In the genomic region with DNA sequence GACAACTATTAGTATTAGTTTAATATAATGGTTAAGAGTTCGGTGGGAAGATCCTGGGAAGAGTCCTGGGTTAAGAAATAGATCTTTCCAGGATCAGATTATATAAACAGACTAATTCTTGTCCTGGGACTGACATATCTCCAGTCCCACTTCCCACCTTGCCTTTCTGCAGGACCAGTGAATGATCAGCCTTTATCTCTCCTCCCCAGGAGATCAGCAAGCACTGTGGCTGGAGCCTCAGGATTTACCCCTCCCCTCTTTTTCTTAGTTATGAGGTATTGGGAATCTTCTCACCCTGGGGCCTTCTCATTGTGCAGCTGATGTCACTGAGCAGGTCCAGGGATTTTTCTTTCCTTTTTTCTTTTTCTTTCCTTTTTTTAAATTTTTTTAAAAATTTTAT, we compare ENCODE assay signal across 23 cellular contexts.
DNase-seq lines count a peak whose midpoint lies in the region; ATAC-seq, FAIRE-seq and TF ChIP-seq lines count a peak whose summit lies in the region.
"Had no signal": no experiment of that assay in that cellular context is flagged by ENCODE, and none has a peak within 500 bp of the region (broad histone marks: within the 10 kb centered on the region; RNA-seq: fewer than 3 reads in every experiment).

No MANE protein-coding gene starts in this region.

- no peaks in the 10 kb centered on the region for H3K27me3 Mint-ChIP-seq in Caco-2 (ENCODE audit: insufficient read depth, unreplicated experiment)

- H3K27ac Mint-ChIP-seq in Caco-2 (ENCODE audit: unreplicated experiment) = peak overlapping the region; percentile 95
- H3K27ac Mint-ChIP-seq: B cell; CD4-positive, CD25-positive, alpha-beta regulatory T cell; CD8-positive, alpha-beta T cell; GM23338; HFFc6 had no signal

- no peaks in the 10 kb centered on the region for H3K9me2 ChIP-seq in hepatocyte (replicated peaks; ENCODE audit: insufficient read depth)

- H4K20me1 ChIP-seq in K562 (replicated peaks; ENCODE audit: control insufficient read depth, insufficient read depth, low read length) (no peaks in the 10 kb centered on the region), hepatocyte (ENCODE audit: insufficient read depth, poor library complexity, severe bottlenecking) (no peaks in the 10 kb centered on the region)
- H4K20me1 ChIP-seq: BLaER1 had no signal

- peaks cover 50% of the 10 kb centered on the region for H3K4me1 Mint-ChIP-seq in Caco-2 (ENCODE audit: low read depth, unreplicated experiment)
- H3K4me1 Mint-ChIP-seq: B cell had no signal

- H3K79me2 ChIP-seq in K562 (ENCODE audit: control insufficient read depth, insufficient read depth, low read length) = 0 out of 3 replicates have a peak, but pooled peaks cover 2% of the 10 kb centered on the region
- H3K79me2 ChIP-seq in hepatocyte = peaks cover 74% of the 10 kb centered on the region

- POLR2A ChIA-PET in Caco-2 (lab: Charles Lee) = no interaction called here
- POLR2A ChIA-PET in K562 (lab: Yijun Ruan, JAX) = no interaction called here

- CTCF ChIA-PET in Caco-2 (lab: Charles Lee) = no interaction called here
- CTCF ChIA-PET in K562 (lab: Yijun Ruan, JAX; ENCODE audit: low intra/inter-chr PET ratio) = no interaction called here

- TF ChIP-seq EP300 in K562 (IDR thresholded peaks at IDR 0.05; ENCODE audit: low read length) = peak; percentile 35; the same call in 1 of the 2 replicates
- no peak for TF ChIP-seq EP300 in stomach (IDR thresholded peaks at IDR 0.05)

- peaks cover 72% of the 10 kb centered on the region for H3K4me1 ChIP-seq in Caco-2
- H3K4me1 ChIP-seq in K562 (replicated peaks in 1 of 2; ENCODE audit: control insufficient read depth in 2 of 2, insufficient read depth in 2 of 2, low read length in 2 of 2) = peaks cover 0 to 18% of the 10 kb centered on the region in 2 experiments; a peak in 4 of 5 replicates
- H3K4me1 ChIP-seq in hepatocyte (ENCODE audit: insufficient read depth) = peaks cover 18% of the 10 kb centered on the region
- H3K4me1 ChIP-seq in stomach = peaks cover 32 to 91% (median 64%) of the 10 kb centered on the region in 4 donors
- H3K4me1 ChIP-seq: BLaER1, HAP-1 had no signal

- no peak for TF ChIP-seq POLR2A in K562 (conservative IDR thresholded peaks at IDR 0.05)
- TF ChIP-seq POLR2A in stomach (IDR thresholded peaks at IDR 0.05) = no peak
- TF ChIP-seq POLR2A in erythroblast (IDR thresholded peaks at IDR 0.05; ENCODE audit: low read length) = no peak

- FAIRE-seq in K562 (lab: Jason Lieb, UNC) = peak; percentile 79
- FAIRE-seq: GM12878, H54 had no signal

- H3K4me3 Mint-ChIP-seq in Caco-2 (ENCODE audit: unreplicated experiment) = no peak overlapping the region
- H3K4me3 Mint-ChIP-seq: B cell; CD8-positive, alpha-beta T cell; GM23338; HFFc6 had no signal

- peaks cover 12% of the 10 kb centered on the region for H3K36me3 Mint-ChIP-seq in Caco-2 (ENCODE audit: insufficient read depth, unreplicated experiment)
- H3K36me3 Mint-ChIP-seq: CD8-positive, alpha-beta T cell had no signal

- peak; percentile 65 for ATAC-seq in K562
- ATAC-seq: CD8-positive, alpha-beta T cell; GM12878; GM23338 had no signal

- TF ChIP-seq CTCF in Caco-2 (IDR thresholded peaks at IDR 0.05; ENCODE audit: insufficient read depth in 1 of 2, low read depth in 1 of 2, low read length in 1 of 2, severe bottlenecking in 1 of 2, unreplicated experiment in 1 of 2) (no peak), K562 (IDR thresholded peaks at IDR 0.05 in 2 of 3, conservative IDR thresholded peaks at IDR 0.05 in 1 of 3; ENCODE audit: insufficient read depth in 2 of 3, low read depth in 1 of 3, low read length in 3 of 3) (no peak), hepatocyte (IDR thresholded peaks at IDR 0.05; ENCODE audit: poor library complexity) (no peak), stomach (IDR thresholded peaks at IDR 0.05) (no peak)

- intact Hi-C loops in Caco-2 (cut with micrococcal nuclease; ENCODE audit: unreplicated experiment) (no loop called here), K562 (cut with micrococcal nuclease) (no loop called here), stomach (cut with DNase I; ENCODE audit: low total_unique reads) (no loop called here)

- no peak overlapping the region for H3K27ac ChIP-seq in K562 (ENCODE audit: extremely low read depth, low read depth, low read length)
- peak overlapping the region; percentile 79 for H3K27ac ChIP-seq in hepatocyte
- H3K27ac ChIP-seq in stomach = peak overlapping the region in 3 of 5 donors; percentile 79 to 83 (median 80)
- H3K27ac ChIP-seq: 22Rv1, BLaER1, C4-2B had no signal

- 31% methylated on average over 1 of the region's 1 CpG for WGBS in K562 (ENCODE audit: insufficient coverage, low coverage, missing lambda C conversion rate)
- WGBS in hepatocyte (ENCODE audit: low lambda C conversion rate, missing lambda C conversion rate) = 71% methylated on average over 1 of the region's 1 CpG
- WGBS in stomach, 5 donors = 83 to 93% (median 89%) methylated on average over 1 of the region's 1 CpG

- in situ Hi-C loops in K562 (cut with MboI) = no loop called here

- H3K27me3 ChIP-seq in Caco-2 (replicated peaks; ENCODE audit: control insufficient read depth, insufficient read depth, low read length) = no peaks in the 10 kb centered on the region
- no peaks in the 10 kb centered on the region for H3K27me3 ChIP-seq in K562 (ENCODE audit: control insufficient read depth in 2 of 2, insufficient read depth in 2 of 2, low read length in 2 of 2)
- H3K27me3 ChIP-seq in hepatocyte = no peaks in the 10 kb centered on the region
- H3K27me3 ChIP-seq in stomach = no peaks in the 10 kb centered on the region
- H3K27me3 ChIP-seq: BLaER1 had no signal

- H2AFZ ChIP-seq in K562 (ENCODE audit: low read depth, low read length) = no peak overlapping the region
- no peak overlapping the region for H2AFZ ChIP-seq in hepatocyte
- H2AFZ ChIP-seq: GM23338 had no signal

- no peaks in the 10 kb centered on the region for H3K9me3 ChIP-seq in Caco-2
- no peaks in the 10 kb centered on the region for H3K9me3 ChIP-seq in K562 (replicated peaks; ENCODE audit: control insufficient read depth, insufficient read depth, low read depth, low read length)
- H3K9me3 ChIP-seq in hepatocyte (ENCODE audit: low read depth) = no peaks in the 10 kb centered on the region
- H3K9me3 ChIP-seq in stomach = no peaks in the 10 kb centered on the region
- H3K9me3 ChIP-seq: BLaER1, HAP-1 had no signal

- no peak overlapping the region for H3K9ac ChIP-seq in K562 (ENCODE audit: insufficient read depth in 1 of 2, low read depth in 2 of 2, low read length in 2 of 2)
- H3K9ac ChIP-seq: BLaER1 had no signal

- no peaks in the 10 kb centered on the region for H3K36me3 ChIP-seq in Caco-2 (ENCODE audit: control insufficient read depth, insufficient read depth, low read length)
- H3K36me3 ChIP-seq in K562 (ENCODE audit: control insufficient read depth, insufficient read depth, low read length) = no peaks in the 10 kb centered on the region
- no peaks in the 10 kb centered on the region for H3K36me3 ChIP-seq in hepatocyte (replicated peaks; ENCODE audit: insufficient read depth, low read depth)
- no peaks in the 10 kb centered on the region for H3K36me3 ChIP-seq in stomach
- H3K36me3 ChIP-seq: BLaER1, HAP-1 had no signal

- H3K9me3 Mint-ChIP-seq in Caco-2 (ENCODE audit: unreplicated experiment) = no peaks in the 10 kb centered on the region
- H3K9me3 Mint-ChIP-seq: CD4-positive, CD25-positive, alpha-beta regulatory T cell; CD8-positive, alpha-beta T cell; GM23338; HFFc6 had no signal

- no peak for DNase-seq in Caco-2
- peak; percentile 11 to 66 (median 30) for DNase-seq in K562 (ENCODE audit: extremely low read depth in 1 of 4, low spot score in 3 of 4)
- DNase-seq in hepatocyte (ENCODE audit: low spot score) = no peak
- no peak for DNase-seq in stomach
- no peak for DNase-seq in inferior parietal cortex (ENCODE audit: extremely low spot score)
- DNase-seq in stimulated activated CD4-positive, alpha-beta T cell treated with anti-CD3 and anti-CD28 coated beads, Interleukin-2, amount 100 ng/mL, for 24 hours = no peak
- DNase-seq in DMS114 treated with DMSO at 0.1 percent for 48 hours (lab: John Stamatoyannopoulos, UW; ENCODE audit: unreplicated experiment) = no peak
- DNase-seq in erythroblast (lab: John Stamatoyannopoulos, UW) = no peak
- DNase-seq: CD4-positive, CD25-positive, alpha-beta regulatory T cell; CD8-positive, alpha-beta T cell; DMS153; DMS79; EL; GDM1; HFFc6 had no signal

- BruUV-seq in Caco-2 (replicated peaks; lab: Mats Ljungman, UMichigan) (no TSS peak), K562 (replicated peaks; lab: Mats Ljungman, UMichigan) (no TSS peak)

- no peaks in the 10 kb centered on the region for H3K9me1 ChIP-seq in K562 (ENCODE audit: control insufficient read depth, insufficient read depth, low read length)

- TF ChIP-seq RAD21 in K562 (CRISPR knock-in tag; conservative IDR thresholded peaks at IDR 0.05 in 1 of 2, IDR thresholded peaks at IDR 0.05 in 1 of 2) = no peak

- H3K4me3 ChIP-seq in Caco-2 (ENCODE audit: low read depth, low read length) = no peak overlapping the region
- H3K4me3 ChIP-seq in K562 = no peak overlapping the region
- no peak overlapping the region for H3K4me3 ChIP-seq in hepatocyte
- no peak overlapping the region for H3K4me3 ChIP-seq in stomach
- H3K4me3 ChIP-seq: BLaER1, GM12878, GM23338, HAP-1 had no signal

- H3K4me2 ChIP-seq in K562 (ENCODE audit: insufficient read depth, low read length) = no peak overlapping the region
- H3K4me2 ChIP-seq in hepatocyte = no peak overlapping the region
- H3K4me2 ChIP-seq: BLaER1, GM23338 had no signal

TF ChIP-seq in K562, 482 proteins besides CTCF, POLR2A, EP300 and RAD21 (continues in another document):
- TF ChIP-seq, protein P1, sequence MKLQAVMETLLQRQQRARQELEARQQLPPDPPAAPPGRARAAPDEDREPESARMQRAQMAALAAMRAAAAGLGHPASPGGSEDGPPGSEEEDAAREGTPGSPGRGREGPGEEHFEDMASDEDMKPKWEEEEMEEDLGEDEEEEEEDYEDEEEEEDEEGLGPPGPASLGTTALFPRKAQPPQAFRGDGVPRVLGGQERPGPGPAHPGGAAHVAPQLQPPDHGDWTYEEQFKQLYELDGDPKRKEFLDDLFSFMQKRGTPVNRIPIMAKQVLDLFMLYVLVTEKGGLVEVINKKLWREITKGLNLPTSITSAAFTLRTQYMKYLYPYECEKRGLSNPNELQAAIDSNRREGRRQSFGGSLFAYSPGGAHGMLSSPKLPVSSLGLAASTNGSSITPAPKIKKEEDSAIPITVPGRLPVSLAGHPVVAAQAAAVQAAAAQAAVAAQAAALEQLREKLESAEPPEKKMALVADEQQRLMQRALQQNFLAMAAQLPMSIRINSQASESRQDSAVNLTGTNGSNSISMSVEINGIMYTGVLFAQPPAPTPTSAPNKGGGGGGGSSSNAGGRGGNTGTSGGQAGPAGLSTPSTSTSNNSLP (IDR thresholded peaks at IDR 0.05; ENCODE audit: borderline replicate concordance, low read depth, low read length) = no peak
- TF ChIP-seq PHF20 (IDR thresholded peaks at IDR 0.05; ENCODE audit: partially characterized antibody) (no peak), HDAC2 (IDR thresholded peaks at IDR 0.05) (no peak), CBFA2T2 (conservative IDR thresholded peaks at IDR 0.05) (peak; percentile 64), POLR2H (tag; IDR thresholded peaks at IDR 0.05; ENCODE audit: low read depth) (no peak), TRIM24 (IDR thresholded peaks at IDR 0.05) (peak in 1 of 2 experiments; percentile 23; a peak in 2 of 4 replicates)

Comparison
In these comparisons a context has a peak if more than half of its experiments do, and no peak if none do; other contexts are left out.
1. DNase-seq: peak in K562 (4 of 4); none in Caco-2 (0 of 2), hepatocyte (single experiment), stomach (single experiment), inferior parietal cortex (single experiment), stimulated activated CD4-positive, alpha-beta T cell treated with anti-CD3 and anti-CD28 coated beads, Interleukin-2, amount 100 ng/mL, for 24 hours (0 of 2), DMS114 treated with DMSO at 0.1 percent for 48 hours (single experiment) and erythroblast (0 of 2).